Comparison of ENCODE assay signal across 26 cellular contexts in genomic region chr1:8529901-8530300, GRCh38.
A peak's percentile ranks its signal among the peaks of the same experiment; 100 is the strongest.
DNase-seq lines count a peak whose midpoint lies in the region; ATAC-seq and TF ChIP-seq lines count a peak whose summit lies in the region.
"Had no signal": no experiment of that assay in that cellular context is flagged by ENCODE, and none has a peak within 500 bp of the region (broad histone marks: within the 10 kb centered on the region; RNA-seq: fewer than 3 reads in every experiment).

No MANE protein-coding gene starts in this region.

- H3K9me3 Mint-ChIP-seq in activated B cell treated with CpG ODN at 0.5 μM for 24 hours (no peaks in the 10 kb centered on the region), neural crest cell (no peaks in the 10 kb centered on the region)
- H3K9me3 Mint-ChIP-seq: activated CD4-positive, alpha-beta T cell treated with anti-CD3 and anti-CD28 coated beads, Interleukin-2, amount 10 ng/mL, durations not matched to agents 7 days and 5 days; CD14-positive monocyte; H9; immature natural killer cell had no signal

- intact Hi-C loops in activated B cell treated with CpG ODN at 0.5 μM for 24 hours (cut with micrococcal nuclease) (no loop called here), spleen (cut with DNase I; ENCODE audit: low total_unique reads) (loop anchor here (10.0 kb wide), 1 partner anchor 105 kb away; no protein-coding TSS in a partner anchor)

- POLR2A ChIA-PET in activated B cell treated with CpG ODN at 0.5 μM for 24 hours (lab: Charles Lee), result interaction anchor here (1.0 to 1.1 kb wide), 2 partner anchors 106 to 130 kb away, joined by 3 read pairs; no protein-coding TSS in a partner anchor

- no peaks in the 10 kb centered on the region for H3K9me3 ChIP-seq in spleen
- H3K9me3 ChIP-seq: ascending aorta, SK-N-SH, suprapubic skin had no signal

- WGBS in spleen, 5 donors, result 85 to 97% (median 90%) methylated on average over 3 of the region's 3 CpGs

- H3K27me3 Mint-ChIP-seq in activated B cell treated with CpG ODN at 0.5 μM for 24 hours, result no peaks in the 10 kb centered on the region
- no peaks in the 10 kb centered on the region for H3K27me3 Mint-ChIP-seq in neural crest cell (ENCODE audit: low read depth)
- H3K27me3 Mint-ChIP-seq: activated CD4-positive, alpha-beta T cell treated with anti-CD3 and anti-CD28 coated beads, Interleukin-2, amount 10 ng/mL, durations not matched to agents 7 days and 5 days had no signal

- TF ChIP-seq POLR2A in spleen (IDR thresholded peaks at IDR 0.05), result no peak

- H3K27ac Mint-ChIP-seq in activated B cell treated with CpG ODN at 0.5 μM for 24 hours (peak overlapping the region; percentile 64), neural crest cell (ENCODE audit: unreplicated experiment) (no peak overlapping the region)
- H3K27ac Mint-ChIP-seq: activated CD4-positive, alpha-beta T cell treated with anti-CD3 and anti-CD28 coated beads, Interleukin-2, amount 10 ng/mL, durations not matched to agents 7 days and 5 days had no signal

- CTCF ChIA-PET in activated B cell treated with CpG ODN at 0.5 μM for 24 hours (lab: Charles Lee), result interaction anchor here (0.8 kb wide), 1 partner anchor 19 kb away, joined by 3 read pairs; no protein-coding TSS in a partner anchor

- ATAC-seq in activated B cell treated with CpG ODN at 0.5 μM for 24 hours (ENCODE audit: low read depth), result no peak
- ATAC-seq: left cardiac atrium, PC-3 had no signal

- H3K4me3 ChIP-seq in spleen, result no peak overlapping the region
- H3K4me3 ChIP-seq: ascending aorta, skin epidermis, suprapubic skin had no signal

- H3K4me3 Mint-ChIP-seq in activated B cell treated with CpG ODN at 0.5 μM for 24 hours (no peak overlapping the region), neural crest cell (peak overlapping the region; percentile 11)
- H3K4me3 Mint-ChIP-seq: activated CD4-positive, alpha-beta T cell treated with anti-CD3 and anti-CD28 coated beads, Interleukin-2, amount 10 ng/mL, durations not matched to agents 7 days and 5 days; CD14-positive monocyte; H9; immature natural killer cell had no signal

- H3K36me3 Mint-ChIP-seq in activated B cell treated with CpG ODN at 0.5 μM for 24 hours (ENCODE audit: low read depth) (peaks cover 8% of the 10 kb centered on the region), neural crest cell (ENCODE audit: low read depth) (peaks cover 6% of the 10 kb centered on the region)
- H3K36me3 Mint-ChIP-seq: immature natural killer cell had no signal

- no peak overlapping the region for H3K27ac ChIP-seq in spleen
- H3K27ac ChIP-seq: 22Rv1, ascending aorta, parathyroid adenoma, skin epidermis, suprapubic skin had no signal

- TF ChIP-seq CTCF in activated B cell treated with CpG ODN at 0.5 μM for 24 hours (IDR thresholded peaks at IDR 0.05) (no peak), neural crest cell (conservative IDR thresholded peaks at IDR 0.05) (no peak), spleen (IDR thresholded peaks at IDR 0.05 in 8 of 11, conservative IDR thresholded peaks at IDR 0.05 in 3 of 11) (no peak)

- peaks cover 57% of the 10 kb centered on the region for H3K4me1 Mint-ChIP-seq in activated B cell treated with CpG ODN at 0.5 μM for 24 hours
- H3K4me1 Mint-ChIP-seq in neural crest cell, result peaks cover 12% of the 10 kb centered on the region

- H3K4me1 ChIP-seq in spleen, result peaks cover 4 to 72% (median 42%) of the 10 kb centered on the region in 6 donors
- H3K4me1 ChIP-seq: parathyroid adenoma had no signal

- no peaks in the 10 kb centered on the region for H3K36me3 ChIP-seq in spleen
- H3K36me3 ChIP-seq: ascending aorta, suprapubic skin had no signal

- no peaks in the 10 kb centered on the region for H3K27me3 ChIP-seq in spleen (replicated peaks in 1 of 7)
- H3K27me3 ChIP-seq: ascending aorta, suprapubic skin had no signal

- peak; percentile 55 for DNase-seq in DMS 273 (lab: John Stamatoyannopoulos, UW; ENCODE audit: unreplicated experiment)
- no peak for DNase-seq in DMS 273 treated with DMSO at 0.1 percent for 48 hours (lab: John Stamatoyannopoulos, UW)
- DNase-seq in NCI-H524 (lab: John Stamatoyannopoulos, UW), result peak; percentile 83 to 94
- DNase-seq in activated B cell treated with CpG ODN at 0.5 μM for 24 hours, result no peak
- DNase-seq in neural crest cell (ENCODE audit: low read depth, low spot score), result no peak
- DNase-seq in medulla oblongata (ENCODE audit: extremely low spot score), result no peak
- DNase-seq in spleen, result no peak
- DNase-seq in NCI-H1105 (lab: John Stamatoyannopoulos, UW), result no peak
- DNase-seq: activated CD4-positive, alpha-beta T cell treated with anti-CD3 and anti-CD28 coated beads, Interleukin-2, amount 10 ng/mL, durations not matched to agents 7 days and 5 days; activated effector memory CD4-positive, alpha-beta T cell treated with anti-CD3 and anti-CD28 coated beads, Interleukin-2, amount 50 U/mL, for 16 hours; activated T-cell treated with anti-CD3 and anti-CD28 coated beads, Interleukin-2, amount 50 U/mL, for 1 hour; cortex of kidney; effector memory CD4-positive, alpha-beta T cell; H9; immature natural killer cell; left cardiac atrium; NCI-H446 treated with DMSO at 0.1 percent for 48 hours; PC-3; SK-N-SH; stimulated activated naive CD4-positive, alpha-beta T cell treated with Interleukin-2 at 50 U/mL for 16 hours had no signal

Comparison
In these comparisons a context has a peak if more than half of its experiments do, and no peak if none do; other contexts are left out.
1. DNase-seq: peak in DMS 273 (single experiment) and NCI-H524 (2 of 2); none in DMS 273 treated with DMSO at 0.1 percent for 48 hours (single experiment), activated B cell treated with CpG ODN at 0.5 μM for 24 hours (single experiment), neural crest cell (single experiment), medulla oblongata (single experiment), spleen (single experiment) and NCI-H1105 (single experiment).